In the genomic region with DNA sequence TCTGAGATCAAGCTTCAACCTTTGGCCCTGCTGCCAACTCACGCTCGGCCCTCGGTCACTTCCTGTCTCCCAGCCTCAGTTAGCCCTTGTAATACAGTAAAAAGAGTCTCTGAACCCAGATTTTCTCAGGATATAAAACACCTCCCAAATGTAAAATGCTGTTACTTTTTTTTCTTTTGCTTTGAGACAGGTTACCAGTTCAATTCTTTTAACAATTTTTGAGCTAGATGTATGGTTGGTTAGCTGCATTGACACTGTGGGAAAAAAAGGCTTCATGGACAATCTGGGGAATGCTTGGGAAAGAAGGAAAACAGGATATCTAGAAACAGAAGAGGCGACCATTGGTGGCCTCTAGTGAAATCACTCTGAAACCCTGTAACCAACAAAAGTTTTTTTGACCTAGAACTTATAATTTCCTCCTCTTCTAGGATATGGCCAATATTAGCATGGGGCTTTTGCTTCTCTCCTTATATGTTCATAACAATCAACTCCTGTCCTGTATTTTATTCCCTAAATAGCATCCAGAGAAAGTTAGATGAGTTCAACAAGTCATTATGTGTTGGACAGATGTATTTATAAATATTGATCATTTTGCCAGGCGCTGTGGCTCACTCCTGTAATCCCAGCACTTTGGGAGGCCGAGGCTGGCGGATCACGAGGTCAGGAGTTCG, we compare ENCODE assay signal across 1 cellular context.
TF ChIP-seq lines count a peak whose summit lies in the region.

No MANE protein-coding gene starts in this region.

TF ChIP-seq in HepG2, 621 proteins besides CTCF, POLR2A, EP300 and RAD21 (continued from another document and continues in another):
- TF ChIP-seq, protein P1, sequence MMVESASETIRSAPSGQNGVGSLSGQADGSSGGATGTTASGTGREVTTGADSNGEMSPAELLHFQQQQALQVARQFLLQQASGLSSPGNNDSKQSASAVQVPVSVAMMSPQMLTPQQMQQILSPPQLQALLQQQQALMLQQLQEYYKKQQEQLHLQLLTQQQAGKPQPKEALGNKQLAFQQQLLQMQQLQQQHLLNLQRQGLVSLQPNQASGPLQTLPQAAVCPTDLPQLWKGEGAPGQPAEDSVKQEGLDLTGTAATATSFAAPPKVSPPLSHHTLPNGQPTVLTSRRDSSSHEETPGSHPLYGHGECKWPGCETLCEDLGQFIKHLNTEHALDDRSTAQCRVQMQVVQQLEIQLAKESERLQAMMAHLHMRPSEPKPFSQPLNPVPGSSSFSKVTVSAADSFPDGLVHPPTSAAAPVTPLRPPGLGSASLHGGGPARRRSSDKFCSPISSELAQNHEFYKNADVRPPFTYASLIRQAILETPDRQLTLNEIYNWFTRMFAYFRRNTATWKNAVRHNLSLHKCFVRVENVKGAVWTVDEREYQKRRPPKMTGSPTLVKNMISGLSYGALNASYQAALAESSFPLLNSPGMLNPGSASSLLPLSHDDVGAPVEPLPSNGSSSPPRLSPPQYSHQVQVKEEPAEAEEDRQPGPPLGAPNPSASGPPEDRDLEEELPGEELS (CRISPR knock-in tag; IDR thresholded peaks at IDR 0.05): 0 out of 2 replicates have a peak, but pooled peaks have one; percentile 1
- TF ChIP-seq, protein P2, sequence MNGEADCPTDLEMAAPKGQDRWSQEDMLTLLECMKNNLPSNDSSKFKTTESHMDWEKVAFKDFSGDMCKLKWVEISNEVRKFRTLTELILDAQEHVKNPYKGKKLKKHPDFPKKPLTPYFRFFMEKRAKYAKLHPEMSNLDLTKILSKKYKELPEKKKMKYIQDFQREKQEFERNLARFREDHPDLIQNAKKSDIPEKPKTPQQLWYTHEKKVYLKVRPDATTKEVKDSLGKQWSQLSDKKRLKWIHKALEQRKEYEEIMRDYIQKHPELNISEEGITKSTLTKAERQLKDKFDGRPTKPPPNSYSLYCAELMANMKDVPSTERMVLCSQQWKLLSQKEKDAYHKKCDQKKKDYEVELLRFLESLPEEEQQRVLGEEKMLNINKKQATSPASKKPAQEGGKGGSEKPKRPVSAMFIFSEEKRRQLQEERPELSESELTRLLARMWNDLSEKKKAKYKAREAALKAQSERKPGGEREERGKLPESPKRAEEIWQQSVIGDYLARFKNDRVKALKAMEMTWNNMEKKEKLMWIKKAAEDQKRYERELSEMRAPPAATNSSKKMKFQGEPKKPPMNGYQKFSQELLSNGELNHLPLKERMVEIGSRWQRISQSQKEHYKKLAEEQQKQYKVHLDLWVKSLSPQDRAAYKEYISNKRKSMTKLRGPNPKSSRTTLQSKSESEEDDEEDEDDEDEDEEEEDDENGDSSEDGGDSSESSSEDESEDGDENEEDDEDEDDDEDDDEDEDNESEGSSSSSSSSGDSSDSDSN (CRISPR knock-in tag; IDR thresholded peaks at IDR 0.05): no peak
- TF ChIP-seq ZNF605 (CRISPR knock-in tag; IDR thresholded peaks at IDR 0.05) (0 out of 2 replicates have a peak, but pooled peaks have one; percentile 4), DPF2 (CRISPR knock-in tag; IDR thresholded peaks at IDR 0.05; ENCODE audit: borderline replicate concordance, low read depth) (no peak), CEBPG (CRISPR knock-in tag; IDR thresholded peaks at IDR 0.05) (0 out of 2 replicates have a peak, but pooled peaks have one; percentile 36), YEATS4 (CRISPR knock-in tag; IDR thresholded peaks at IDR 0.05; ENCODE audit: borderline replicate concordance) (no peak), ZBTB3 (CRISPR knock-in tag; IDR thresholded peaks at IDR 0.05; ENCODE audit: borderline replicate concordance, low read depth) (no peak), HNF4A (CRISPR knock-in tag; IDR thresholded peaks at IDR 0.05) (peak; percentile 76), ZBTB21 (CRISPR knock-in tag; IDR thresholded peaks at IDR 0.05) (peak; percentile 92), SIN3A (IDR thresholded peaks at IDR 0.05; ENCODE audit: borderline replicate concordance, low read depth, low read length) (peak; percentile 77; the same call in 1 of the 2 replicates), SIX1 (CRISPR knock-in tag; IDR thresholded peaks at IDR 0.05; ENCODE audit: borderline replicate concordance) (0 out of 2 replicates have a peak, but pooled peaks have one; percentile 37), KLF16 (CRISPR knock-in tag; IDR thresholded peaks at IDR 0.05) (0 out of 4 replicates have a peak, but pooled peaks of 1 of the 2 experiments have one; percentile 32), HOXA3 (CRISPR knock-in tag; IDR thresholded peaks at IDR 0.05) (peak; percentile 90; the same call in 1 of the 2 replicates), ARID2 (CRISPR knock-in tag; IDR thresholded peaks at IDR 0.05; ENCODE audit: borderline replicate concordance) (0 out of 2 replicates have a peak, but pooled peaks have one; percentile 42), DR1 (CRISPR knock-in tag; IDR thresholded peaks at IDR 0.05) (no peak), ZNF530 (CRISPR knock-in tag; IDR thresholded peaks at IDR 0.05; ENCODE audit: low read depth) (no peak), TSC22D2 (CRISPR knock-in tag; IDR thresholded peaks at IDR 0.05; ENCODE audit: borderline replicate concordance) (peak; percentile 60; the same call in 1 of the 2 replicates), POLR2AphosphoS5 (IDR thresholded peaks at IDR 0.05; ENCODE audit: low read depth, low read length) (peak; percentile 13; the same call in 1 of the 2 replicates), NKX3-1 (CRISPR knock-in tag; IDR thresholded peaks at IDR 0.05) (no peak; the same call in 1 of the 2 replicates), DMAP1 (CRISPR knock-in tag; IDR thresholded peaks at IDR 0.05) (peak; percentile 8)
- TF ChIP-seq, protein P3, sequence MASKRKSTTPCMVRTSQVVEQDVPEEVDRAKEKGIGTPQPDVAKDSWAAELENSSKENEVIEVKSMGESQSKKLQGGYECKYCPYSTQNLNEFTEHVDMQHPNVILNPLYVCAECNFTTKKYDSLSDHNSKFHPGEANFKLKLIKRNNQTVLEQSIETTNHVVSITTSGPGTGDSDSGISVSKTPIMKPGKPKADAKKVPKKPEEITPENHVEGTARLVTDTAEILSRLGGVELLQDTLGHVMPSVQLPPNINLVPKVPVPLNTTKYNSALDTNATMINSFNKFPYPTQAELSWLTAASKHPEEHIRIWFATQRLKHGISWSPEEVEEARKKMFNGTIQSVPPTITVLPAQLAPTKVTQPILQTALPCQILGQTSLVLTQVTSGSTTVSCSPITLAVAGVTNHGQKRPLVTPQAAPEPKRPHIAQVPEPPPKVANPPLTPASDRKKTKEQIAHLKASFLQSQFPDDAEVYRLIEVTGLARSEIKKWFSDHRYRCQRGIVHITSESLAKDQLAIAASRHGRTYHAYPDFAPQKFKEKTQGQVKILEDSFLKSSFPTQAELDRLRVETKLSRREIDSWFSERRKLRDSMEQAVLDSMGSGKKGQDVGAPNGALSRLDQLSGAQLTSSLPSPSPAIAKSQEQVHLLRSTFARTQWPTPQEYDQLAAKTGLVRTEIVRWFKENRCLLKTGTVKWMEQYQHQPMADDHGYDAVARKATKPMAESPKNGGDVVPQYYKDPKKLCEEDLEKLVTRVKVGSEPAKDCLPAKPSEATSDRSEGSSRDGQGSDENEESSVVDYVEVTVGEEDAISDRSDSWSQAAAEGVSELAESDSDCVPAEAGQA (IDR thresholded peaks at IDR 0.05; ENCODE audit: low read depth): no peak
- TF ChIP-seq, protein P3 (CRISPR knock-in tag; IDR thresholded peaks at IDR 0.05; ENCODE audit: borderline replicate concordance): no peak
- TF ChIP-seq, protein P4, sequence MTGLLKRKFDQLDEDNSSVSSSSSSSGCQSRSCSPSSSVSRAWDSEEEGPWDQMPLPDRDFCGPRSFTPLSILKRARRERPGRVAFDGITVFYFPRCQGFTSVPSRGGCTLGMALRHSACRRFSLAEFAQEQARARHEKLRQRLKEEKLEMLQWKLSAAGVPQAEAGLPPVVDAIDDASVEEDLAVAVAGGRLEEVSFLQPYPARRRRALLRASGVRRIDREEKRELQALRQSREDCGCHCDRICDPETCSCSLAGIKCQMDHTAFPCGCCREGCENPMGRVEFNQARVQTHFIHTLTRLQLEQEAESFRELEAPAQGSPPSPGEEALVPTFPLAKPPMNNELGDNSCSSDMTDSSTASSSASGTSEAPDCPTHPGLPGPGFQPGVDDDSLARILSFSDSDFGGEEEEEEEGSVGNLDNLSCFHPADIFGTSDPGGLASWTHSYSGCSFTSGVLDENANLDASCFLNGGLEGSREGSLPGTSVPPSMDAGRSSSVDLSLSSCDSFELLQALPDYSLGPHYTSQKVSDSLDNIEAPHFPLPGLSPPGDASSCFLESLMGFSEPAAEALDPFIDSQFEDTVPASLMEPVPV (CRISPR knock-in tag; IDR thresholded peaks at IDR 0.05): no peak; the same call in 1 of the 2 replicates
- TF ChIP-seq, protein P5, sequence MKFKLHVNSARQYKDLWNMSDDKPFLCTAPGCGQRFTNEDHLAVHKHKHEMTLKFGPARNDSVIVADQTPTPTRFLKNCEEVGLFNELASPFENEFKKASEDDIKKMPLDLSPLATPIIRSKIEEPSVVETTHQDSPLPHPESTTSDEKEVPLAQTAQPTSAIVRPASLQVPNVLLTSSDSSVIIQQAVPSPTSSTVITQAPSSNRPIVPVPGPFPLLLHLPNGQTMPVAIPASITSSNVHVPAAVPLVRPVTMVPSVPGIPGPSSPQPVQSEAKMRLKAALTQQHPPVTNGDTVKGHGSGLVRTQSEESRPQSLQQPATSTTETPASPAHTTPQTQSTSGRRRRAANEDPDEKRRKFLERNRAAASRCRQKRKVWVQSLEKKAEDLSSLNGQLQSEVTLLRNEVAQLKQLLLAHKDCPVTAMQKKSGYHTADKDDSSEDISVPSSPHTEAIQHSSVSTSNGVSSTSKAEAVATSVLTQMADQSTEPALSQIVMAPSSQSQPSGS (CRISPR knock-in tag; IDR thresholded peaks at IDR 0.05): peak; percentile 37; the same call in 1 of the 2 replicates
- TF ChIP-seq, protein P6, sequence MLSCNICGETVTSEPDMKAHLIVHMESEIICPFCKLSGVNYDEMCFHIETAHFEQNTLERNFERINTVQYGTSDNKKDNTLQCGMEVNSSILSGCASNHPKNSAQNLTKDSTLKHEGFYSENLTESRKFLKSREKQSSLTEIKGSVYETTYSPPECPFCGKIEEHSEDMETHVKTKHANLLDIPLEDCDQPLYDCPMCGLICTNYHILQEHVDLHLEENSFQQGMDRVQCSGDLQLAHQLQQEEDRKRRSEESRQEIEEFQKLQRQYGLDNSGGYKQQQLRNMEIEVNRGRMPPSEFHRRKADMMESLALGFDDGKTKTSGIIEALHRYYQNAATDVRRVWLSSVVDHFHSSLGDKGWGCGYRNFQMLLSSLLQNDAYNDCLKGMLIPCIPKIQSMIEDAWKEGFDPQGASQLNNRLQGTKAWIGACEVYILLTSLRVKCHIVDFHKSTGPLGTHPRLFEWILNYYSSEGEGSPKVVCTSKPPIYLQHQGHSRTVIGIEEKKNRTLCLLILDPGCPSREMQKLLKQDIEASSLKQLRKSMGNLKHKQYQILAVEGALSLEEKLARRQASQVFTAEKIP (CRISPR knock-in tag; IDR thresholded peaks at IDR 0.05; ENCODE audit: borderline replicate concordance): no peak
- TF ChIP-seq, protein P7, sequence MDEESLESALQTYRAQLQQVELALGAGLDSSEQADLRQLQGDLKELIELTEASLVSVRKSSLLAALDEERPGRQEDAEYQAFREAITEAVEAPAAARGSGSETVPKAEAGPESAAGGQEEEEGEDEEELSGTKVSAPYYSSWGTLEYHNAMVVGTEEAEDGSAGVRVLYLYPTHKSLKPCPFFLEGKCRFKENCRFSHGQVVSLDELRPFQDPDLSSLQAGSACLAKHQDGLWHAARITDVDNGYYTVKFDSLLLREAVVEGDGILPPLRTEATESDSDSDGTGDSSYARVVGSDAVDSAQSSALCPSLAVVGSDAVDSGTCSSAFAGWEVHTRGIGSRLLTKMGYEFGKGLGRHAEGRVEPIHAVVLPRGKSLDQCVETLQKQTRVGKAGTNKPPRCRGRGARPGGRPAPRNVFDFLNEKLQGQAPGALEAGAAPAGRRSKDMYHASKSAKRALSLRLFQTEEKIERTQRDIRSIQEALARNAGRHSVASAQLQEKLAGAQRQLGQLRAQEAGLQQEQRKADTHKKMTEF (CRISPR knock-in tag; IDR thresholded peaks at IDR 0.05): peak; percentile 46; the same call in 1 of the 2 replicates
- TF ChIP-seq, protein P8, sequence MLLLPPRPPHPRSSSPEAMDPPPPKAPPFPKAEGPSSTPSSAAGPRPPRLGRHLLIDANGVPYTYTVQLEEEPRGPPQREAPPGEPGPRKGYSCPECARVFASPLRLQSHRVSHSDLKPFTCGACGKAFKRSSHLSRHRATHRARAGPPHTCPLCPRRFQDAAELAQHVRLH (CRISPR knock-in tag; IDR thresholded peaks at IDR 0.05; ENCODE audit: borderline replicate concordance, low read depth): 0 out of 2 replicates have a peak, but pooled peaks have one; percentile 28
- TF ChIP-seq, protein P9, sequence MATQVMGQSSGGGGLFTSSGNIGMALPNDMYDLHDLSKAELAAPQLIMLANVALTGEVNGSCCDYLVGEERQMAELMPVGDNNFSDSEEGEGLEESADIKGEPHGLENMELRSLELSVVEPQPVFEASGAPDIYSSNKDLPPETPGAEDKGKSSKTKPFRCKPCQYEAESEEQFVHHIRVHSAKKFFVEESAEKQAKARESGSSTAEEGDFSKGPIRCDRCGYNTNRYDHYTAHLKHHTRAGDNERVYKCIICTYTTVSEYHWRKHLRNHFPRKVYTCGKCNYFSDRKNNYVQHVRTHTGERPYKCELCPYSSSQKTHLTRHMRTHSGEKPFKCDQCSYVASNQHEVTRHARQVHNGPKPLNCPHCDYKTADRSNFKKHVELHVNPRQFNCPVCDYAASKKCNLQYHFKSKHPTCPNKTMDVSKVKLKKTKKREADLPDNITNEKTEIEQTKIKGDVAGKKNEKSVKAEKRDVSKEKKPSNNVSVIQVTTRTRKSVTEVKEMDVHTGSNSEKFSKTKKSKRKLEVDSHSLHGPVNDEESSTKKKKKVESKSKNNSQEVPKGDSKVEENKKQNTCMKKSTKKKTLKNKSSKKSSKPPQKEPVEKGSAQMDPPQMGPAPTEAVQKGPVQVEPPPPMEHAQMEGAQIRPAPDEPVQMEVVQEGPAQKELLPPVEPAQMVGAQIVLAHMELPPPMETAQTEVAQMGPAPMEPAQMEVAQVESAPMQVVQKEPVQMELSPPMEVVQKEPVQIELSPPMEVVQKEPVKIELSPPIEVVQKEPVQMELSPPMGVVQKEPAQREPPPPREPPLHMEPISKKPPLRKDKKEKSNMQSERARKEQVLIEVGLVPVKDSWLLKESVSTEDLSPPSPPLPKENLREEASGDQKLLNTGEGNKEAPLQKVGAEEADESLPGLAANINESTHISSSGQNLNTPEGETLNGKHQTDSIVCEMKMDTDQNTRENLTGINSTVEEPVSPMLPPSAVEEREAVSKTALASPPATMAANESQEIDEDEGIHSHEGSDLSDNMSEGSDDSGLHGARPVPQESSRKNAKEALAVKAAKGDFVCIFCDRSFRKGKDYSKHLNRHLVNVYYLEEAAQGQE (IDR thresholded peaks at IDR 0.05; ENCODE audit: borderline replicate concordance in 1 of 2, low read depth in 1 of 2, low read length in 2 of 2): peak in 1 of 2 experiments; percentile 51; a peak in 1 of 4 replicates
